Comparison of ENCODE assay signal across 1 cellular context in genomic region chr1:232016636-232017035, GRCh38.
TF ChIP-seq lines count a peak whose summit lies in the region.

No MANE protein-coding gene starts in this region.

TF ChIP-seq in IMR-90, 13 proteins besides CTCF, POLR2A, EP300 and RAD21 (continued from another document):
- TF ChIP-seq MAFK (IDR thresholded peaks at IDR 0.05; ENCODE audit: low read depth, low read length) = no peak
- TF ChIP-seq CHD1 (IDR thresholded peaks at IDR 0.05; ENCODE audit: low read depth, low read length) = no peak
- no peak for TF ChIP-seq RFX5 (IDR thresholded peaks at IDR 0.05; ENCODE audit: low read depth, low read length)
- TF ChIP-seq FOS (IDR thresholded peaks at IDR 0.05; ENCODE audit: low read depth, low read length) = no peak
- no peak for TF ChIP-seq MAZ (IDR thresholded peaks at IDR 0.05; ENCODE audit: borderline replicate concordance, low read depth, low read length)
- TF ChIP-seq MXI1 (IDR thresholded peaks at IDR 0.05; ENCODE audit: borderline replicate concordance, low read depth, low read length) = no peak
- TF ChIP-seq, protein P1, sequence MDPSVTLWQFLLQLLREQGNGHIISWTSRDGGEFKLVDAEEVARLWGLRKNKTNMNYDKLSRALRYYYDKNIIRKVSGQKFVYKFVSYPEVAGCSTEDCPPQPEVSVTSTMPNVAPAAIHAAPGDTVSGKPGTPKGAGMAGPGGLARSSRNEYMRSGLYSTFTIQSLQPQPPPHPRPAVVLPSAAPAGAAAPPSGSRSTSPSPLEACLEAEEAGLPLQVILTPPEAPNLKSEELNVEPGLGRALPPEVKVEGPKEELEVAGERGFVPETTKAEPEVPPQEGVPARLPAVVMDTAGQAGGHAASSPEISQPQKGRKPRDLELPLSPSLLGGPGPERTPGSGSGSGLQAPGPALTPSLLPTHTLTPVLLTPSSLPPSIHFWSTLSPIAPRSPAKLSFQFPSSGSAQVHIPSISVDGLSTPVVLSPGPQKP (IDR thresholded peaks at IDR 0.05; ENCODE audit: borderline replicate concordance, low read depth, low read length) = no peak
